In the genomic region with DNA sequence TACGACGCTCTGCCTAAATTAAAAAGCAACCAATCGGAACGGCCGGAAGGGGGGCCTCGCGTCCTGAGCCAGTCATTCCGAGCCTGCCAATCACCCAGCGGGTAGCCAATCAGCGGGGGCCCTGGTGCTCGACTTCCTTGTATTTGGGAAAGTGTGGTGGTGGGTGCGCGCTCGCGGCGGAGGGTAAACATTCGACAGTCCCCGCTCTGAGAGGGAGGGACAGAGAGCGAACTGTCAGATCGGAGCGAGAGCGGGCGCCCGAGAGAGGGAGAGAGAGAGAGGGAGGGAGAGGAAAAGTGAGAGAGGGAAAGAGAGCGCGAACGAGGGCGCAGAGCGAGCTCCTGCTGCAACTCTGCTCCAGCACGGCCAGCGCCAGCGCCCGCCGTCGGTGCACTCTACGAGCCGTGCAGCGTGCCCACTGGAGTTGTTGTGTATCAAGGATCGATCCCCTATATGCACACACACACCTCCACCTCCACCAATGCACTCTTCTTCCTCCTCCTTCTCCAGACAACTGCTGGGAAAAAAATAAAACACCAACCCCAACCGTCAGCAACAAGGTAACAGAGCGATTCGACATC, we compare ENCODE assay signal across 8 cellular contexts. TPM values are rescaled to one million over a fixed set of nuclear protein-coding genes. Genes with fewer than 3 reads are reported as not detected.
DNase-seq lines count a peak whose midpoint lies in the region; ATAC-seq and TF ChIP-seq lines count a peak whose summit lies in the region.

A gene (plus strand): TSS at position 190 of the 581 bp plus-strand sequence. CDS start 1,396 bp downstream, outside the sequence.

- H3K36me3 Mint-ChIP-seq in activated naive CD8-positive, alpha-beta T cell = no peaks in the 10 kb centered on the region

- peaks cover 82% of the 10 kb centered on the region for H3K27me3 ChIP-seq in hepatocyte
- peaks cover 35% of the 10 kb centered on the region for H3K27me3 ChIP-seq in rectal smooth muscle tissue (ENCODE audit: control insufficient read depth, insufficient read depth, low read length)

- H3K9me2 ChIP-seq in hepatocyte (replicated peaks; ENCODE audit: insufficient read depth) = no peaks in the 10 kb centered on the region

- under 1% methylated on average over 36 of the region's 42 CpGs for WGBS in hepatocyte (ENCODE audit: low lambda C conversion rate, missing lambda C conversion rate)

- peak within 1 kb of the TSS; percentile 92 for H3K4me3 Mint-ChIP-seq in activated naive CD8-positive, alpha-beta T cell

- H3K9me3 Mint-ChIP-seq in activated naive CD8-positive, alpha-beta T cell (ENCODE audit: low read depth) = peaks cover 4% of the 10 kb centered on the region

- H3K27ac ChIP-seq in hepatocyte = no peak within 1 kb of the TSS
- no peak within 1 kb of the TSS for H3K27ac ChIP-seq in rectal smooth muscle tissue (ENCODE audit: low read depth, low read length)

- no peaks in the 10 kb centered on the region for H3K9me3 ChIP-seq in hepatocyte (ENCODE audit: low read depth)

- H3K4me2 ChIP-seq in hepatocyte = peak within 1 kb of the TSS; percentile 82

- TF ChIP-seq CTCF in hepatocyte (IDR thresholded peaks at IDR 0.05; ENCODE audit: poor library complexity) = no peak

- peaks cover 45% of the 10 kb centered on the region for H3K4me1 Mint-ChIP-seq in activated naive CD8-positive, alpha-beta T cell (ENCODE audit: low read depth)

- H3K36me3 ChIP-seq in hepatocyte (replicated peaks; ENCODE audit: insufficient read depth, low read depth) (no peaks in the 10 kb centered on the region), rectal smooth muscle tissue (ENCODE audit: control insufficient read depth, insufficient read depth, low read length) (no peaks in the 10 kb centered on the region)

- DNase-seq in DMS53 (lab: John Stamatoyannopoulos, UW) (peak; percentile 77), DMS53 treated with DMSO at 0.1 percent for 48 hours (lab: John Stamatoyannopoulos, UW; ENCODE audit: unreplicated experiment) (no peak), NCI-H345 (lab: John Stamatoyannopoulos, UW) (peak; percentile 100), hepatocyte (ENCODE audit: low spot score) (peak; percentile 73), UCSD-AML1 (lab: John Stamatoyannopoulos, UW; ENCODE audit: unreplicated experiment) (no peak)

- no peak for ATAC-seq in GM21515 (IDR thresholded peaks at IDR 0.05; ENCODE audit: unreplicated experiment)

- H3K27ac Mint-ChIP-seq in activated naive CD8-positive, alpha-beta T cell = peak within 1 kb of the TSS; percentile 76

- H3K4me1 ChIP-seq in hepatocyte (ENCODE audit: insufficient read depth) (peaks cover 16% of the 10 kb centered on the region), rectal smooth muscle tissue (ENCODE audit: control insufficient read depth, insufficient read depth, low read length) (peaks cover 2% of the 10 kb centered on the region)

- no peak within 1 kb of the TSS for H3K9ac ChIP-seq in rectal smooth muscle tissue (ENCODE audit: low read length)

- H3K27me3 Mint-ChIP-seq in activated naive CD8-positive, alpha-beta T cell = peaks cover 54% of the 10 kb centered on the region

- H3K4me3 ChIP-seq in hepatocyte (no peak within 1 kb of the TSS), rectal smooth muscle tissue (ENCODE audit: low read length) (peak within 1 kb of the TSS; percentile 59)

- no peaks in the 10 kb centered on the region for H4K20me1 ChIP-seq in hepatocyte (ENCODE audit: insufficient read depth, poor library complexity, severe bottlenecking)

- H3K79me2 ChIP-seq in hepatocyte = no peaks in the 10 kb centered on the region

- H2AFZ ChIP-seq in hepatocyte = peak within 1 kb of the TSS; percentile 49

RNA-seq across cellular contexts. Expression of the gene that starts here (rescaled TPM):
- total RNA-seq in hepatocyte = not detected in 2 replicates
- polyA plus RNA-seq in hepatocyte = not detected in 2 replicates

Comparison
In these comparisons a context has a peak if more than half of its experiments do, and no peak if none do; other contexts are left out.
1. DNase-seq: peak in DMS53 (single experiment) and NCI-H345 (single experiment); none in DMS53 treated with DMSO at 0.1 percent for 48 hours (single experiment) and UCSD-AML1 (single experiment).
2. Peak in DNase-seq and H3K4me2 ChIP-seq in hepatocyte; RNA of the gene not detected or under 1 TPM.